ENCODE assay signal across 12 cellular contexts in the genomic region with DNA sequence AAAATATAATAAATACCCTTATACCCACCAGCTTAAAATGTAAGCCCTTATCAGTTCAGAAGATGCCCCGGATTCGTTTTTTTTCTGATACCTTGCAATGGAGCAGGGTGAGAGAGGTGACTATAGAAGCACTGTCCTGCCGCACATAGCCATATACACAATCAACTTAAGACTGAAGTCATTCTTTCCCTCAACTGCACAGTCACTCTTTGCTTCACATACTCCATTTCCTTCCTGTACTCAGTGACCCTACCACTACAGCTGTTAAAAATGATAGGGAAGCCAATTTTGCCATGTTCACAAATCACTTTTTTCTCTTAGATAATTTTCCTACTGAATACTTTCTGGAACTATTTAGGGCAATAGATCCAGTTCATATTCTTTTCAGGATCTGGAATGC.
DNase-seq lines count a peak whose midpoint lies in the region; ATAC-seq and TF ChIP-seq lines count a peak whose summit lies in the region.
"Had no signal": no experiment of that assay in that cellular context is flagged by ENCODE, and none has a peak within 500 bp of the region (broad histone marks: within the 10 kb centered on the region; RNA-seq: fewer than 3 reads in every experiment).

No MANE protein-coding gene starts in this region.

- H3K27me3 ChIP-seq in ACC112 (ENCODE audit: insufficient read depth, low read length): peaks cover 4% of the 10 kb centered on the region
- H3K27me3 ChIP-seq in SJCRH30: no peaks in the 10 kb centered on the region
- H3K27me3 ChIP-seq in gastroesophageal sphincter: no peaks in the 10 kb centered on the region

- no peak for TF ChIP-seq EP300 in gastroesophageal sphincter (IDR thresholded peaks at IDR 0.05)

- peak; percentile 84 for ATAC-seq in GM18870 (IDR thresholded peaks at IDR 0.05; ENCODE audit: unreplicated experiment)
- ATAC-seq in HG02870 (IDR thresholded peaks at IDR 0.05; ENCODE audit: unreplicated experiment): peak; percentile 66
- ATAC-seq in gastroesophageal sphincter: no peak

- no peak overlapping the region for H3K4me3 ChIP-seq in ACC112 (ENCODE audit: low read depth, low read length)
- H3K4me3 ChIP-seq in SJCRH30: no peak overlapping the region
- H3K4me3 ChIP-seq in gastroesophageal sphincter: no peak overlapping the region

- no peaks in the 10 kb centered on the region for H3K36me3 ChIP-seq in ACC112 (ENCODE audit: insufficient read depth, low read length)
- peaks cover 11% of the 10 kb centered on the region for H3K36me3 ChIP-seq in SJCRH30
- peaks cover 0 to 35% of the 10 kb centered on the region in 2 donors for H3K36me3 ChIP-seq in gastroesophageal sphincter

- DNase-seq in Kasumi-1 (lab: John Stamatoyannopoulos, UW) (peak; percentile 26 to 30), cortex of kidney (lab: John Stamatoyannopoulos, UW) (no peak), SJCRH30 (no peak)
- DNase-seq in activated T-cell treated with anti-CD3 and anti-CD28 coated beads, Interleukin-2, amount 50 U/mL, for 48 hours: no peak
- DNase-seq: effector CD4-positive, alpha-beta T cell; kidney glomerular epithelial cell; naive B cell; stimulated activated naive CD4-positive, alpha-beta T cell had no signal

- no peaks in the 10 kb centered on the region for H3K9me3 ChIP-seq in SJCRH30 (replicated peaks)
- H3K9me3 ChIP-seq in gastroesophageal sphincter: no peaks in the 10 kb centered on the region

- no peak for TF ChIP-seq POLR2A in gastroesophageal sphincter (IDR thresholded peaks at IDR 0.05)

- peak overlapping the region; percentile 30 for H2AFZ ChIP-seq in ACC112 (ENCODE audit: low read length, unreplicated experiment)

- H3K79me2 ChIP-seq in ACC112 (ENCODE audit: control insufficient read depth, insufficient read depth, low read length, unreplicated experiment): no peaks in the 10 kb centered on the region

- TF ChIP-seq CTCF in gastroesophageal sphincter (IDR thresholded peaks at IDR 0.05): no peak

- H3K27ac ChIP-seq in ACC112 (ENCODE audit: low read depth, low read length) (no peak overlapping the region), SJCRH30 (no peak overlapping the region), gastroesophageal sphincter (no peak overlapping the region)

- H3K4me1 ChIP-seq in ACC112 (ENCODE audit: control insufficient read depth, insufficient read depth, low read length, unreplicated experiment) (peaks cover 7% of the 10 kb centered on the region), SJCRH30 (peaks cover 6% of the 10 kb centered on the region; the same call in 1 of the 2 replicates), gastroesophageal sphincter (no peaks in the 10 kb centered on the region)

- 68 to 85% methylated on average over 3 of the region's 3 CpGs for WGBS in gastroesophageal sphincter (ENCODE audit: low coverage in 1 of 2), 2 donors

Comparison
In these comparisons a context has a peak if more than half of its experiments do, and no peak if none do; other contexts are left out.
1. DNase-seq: peak in Kasumi-1 (2 of 2); none in cortex of kidney (single experiment), activated T-cell treated with anti-CD3 and anti-CD28 coated beads, Interleukin-2, amount 50 U/mL, for 48 hours (0 of 2) and SJCRH30 (0 of 2).